8 cellular contexts compared by ENCODE assay signal in the genomic region with DNA sequence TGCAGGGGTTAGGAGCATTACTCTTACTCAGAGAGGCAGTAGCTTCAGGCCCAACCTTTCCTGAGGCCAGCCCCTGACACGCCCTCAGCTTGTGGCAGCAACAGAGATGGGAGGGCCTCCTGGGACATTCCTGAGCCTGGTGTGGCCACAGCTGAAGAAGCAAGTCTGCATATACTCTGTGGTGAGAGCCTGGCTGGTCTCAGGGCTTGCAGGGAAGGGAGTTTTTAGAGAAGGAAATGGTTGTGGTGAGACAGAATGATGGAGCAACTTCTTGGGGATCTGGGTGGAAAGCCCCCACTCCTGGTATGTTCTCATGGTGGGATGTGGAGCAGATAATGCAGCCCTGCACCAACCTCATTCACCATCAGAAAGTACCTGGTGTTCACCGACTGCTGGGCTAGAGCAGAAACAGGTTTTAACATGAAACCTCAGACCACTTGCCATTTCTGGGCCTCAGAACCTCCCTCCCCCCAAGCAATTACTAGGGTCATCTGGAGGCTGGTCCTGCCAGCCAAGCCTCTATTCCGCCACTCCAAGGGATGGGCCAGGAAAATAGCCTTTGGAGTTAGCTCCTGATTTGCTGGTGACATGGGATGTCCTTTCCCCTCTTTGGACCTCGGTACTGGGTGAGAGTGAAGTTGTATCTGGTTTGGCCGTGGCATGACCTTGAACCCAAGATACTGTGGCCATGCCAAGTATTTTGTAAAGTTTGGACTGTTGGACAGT. TPM values are rescaled to one million over a fixed set of nuclear protein-coding genes. Genes with fewer than 3 reads are reported as not detected.
DNase-seq lines count a peak whose midpoint lies in the region; ATAC-seq and TF ChIP-seq lines count a peak whose summit lies in the region.

No MANE protein-coding gene starts in this region.

- intact Hi-C loops in stomach (cut with DNase I; ENCODE audit: low total_unique reads) = no loop called here

- no peaks in the 10 kb centered on the region for H3K9me3 ChIP-seq in stomach

- TF ChIP-seq CTCF in coronary artery (IDR thresholded peaks at IDR 0.05) (no peak), stomach (IDR thresholded peaks at IDR 0.05) (no peak)

- TF ChIP-seq POLR2A in stomach (IDR thresholded peaks at IDR 0.05) = no peak

- H3K27me3 ChIP-seq in stomach = no peaks in the 10 kb centered on the region

- ATAC-seq in GM21825 (IDR thresholded peaks at IDR 0.05; ENCODE audit: unreplicated experiment) = peak; percentile 85

- DNase-seq in HuH-7 (ENCODE audit: low spot score) (peak; percentile 75), T1000 (lab: John Stamatoyannopoulos, UW) (peak; percentile 84), coronary artery (ENCODE audit: low spot score) (peak; percentile 84), medulla oblongata (ENCODE audit: extremely low spot score) (peak; percentile 86), stomach (peak; percentile 89), cortex of kidney (lab: John Stamatoyannopoulos, UW) (no peak)

- no peak for TF ChIP-seq EP300 in stomach (IDR thresholded peaks at IDR 0.05)

- peaks cover 29 to 67% (median 33%) of the 10 kb centered on the region in 4 donors for H3K4me1 ChIP-seq in stomach

- H3K27ac ChIP-seq in coronary artery (peak overlapping the region; percentile 8 to 75), stomach (peak overlapping the region; percentile 64 to 87 (median 76))

- no peaks in the 10 kb centered on the region for H3K36me3 ChIP-seq in stomach

- peak overlapping the region; percentile 6; the same call in 1 of the 2 replicates for H3K4me3 ChIP-seq in GM08714 (ENCODE audit: low read length)
- H3K4me3 ChIP-seq in coronary artery = no peak overlapping the region
- no peak overlapping the region for H3K4me3 ChIP-seq in stomach

- WGBS in stomach, 5 donors = 41 to 54% (median 50%) methylated on average over 4 to 5 of the region's 5 CpGs

RNA-seq across cellular contexts. Expression of gene RNF19B, which starts 28.0 kb away (rescaled TPM):
- total RNA-seq in stomach = 10 to 100 TPM in 3 of 5 donors, 1 to 10 TPM in 1, under 1 TPM in 1; 0.58 to 29.5 (median 10.3) TPM
- 10 to 100 TPM in 1 of 3 donors, 1 to 10 TPM in 2; 9.1 to 10.4 (median 9.1) TPM for polyA plus RNA-seq in stomach

RNA-seq across cellular contexts. Expression of gene AK2, which starts 44.0 kb away (rescaled TPM):
- 100 to 1,000 TPM in 4 of 5 donors, 10 to 100 TPM in 1; 71.0 to 263 (median 124) TPM for total RNA-seq in stomach
- 100 to 1,000 TPM in 2 of 3 donors, 10 to 100 TPM in 1; 98.8 to 129 (median 107) TPM for polyA plus RNA-seq in stomach
